Comparison of ENCODE assay signal across 6 cellular contexts in the genomic region with DNA sequence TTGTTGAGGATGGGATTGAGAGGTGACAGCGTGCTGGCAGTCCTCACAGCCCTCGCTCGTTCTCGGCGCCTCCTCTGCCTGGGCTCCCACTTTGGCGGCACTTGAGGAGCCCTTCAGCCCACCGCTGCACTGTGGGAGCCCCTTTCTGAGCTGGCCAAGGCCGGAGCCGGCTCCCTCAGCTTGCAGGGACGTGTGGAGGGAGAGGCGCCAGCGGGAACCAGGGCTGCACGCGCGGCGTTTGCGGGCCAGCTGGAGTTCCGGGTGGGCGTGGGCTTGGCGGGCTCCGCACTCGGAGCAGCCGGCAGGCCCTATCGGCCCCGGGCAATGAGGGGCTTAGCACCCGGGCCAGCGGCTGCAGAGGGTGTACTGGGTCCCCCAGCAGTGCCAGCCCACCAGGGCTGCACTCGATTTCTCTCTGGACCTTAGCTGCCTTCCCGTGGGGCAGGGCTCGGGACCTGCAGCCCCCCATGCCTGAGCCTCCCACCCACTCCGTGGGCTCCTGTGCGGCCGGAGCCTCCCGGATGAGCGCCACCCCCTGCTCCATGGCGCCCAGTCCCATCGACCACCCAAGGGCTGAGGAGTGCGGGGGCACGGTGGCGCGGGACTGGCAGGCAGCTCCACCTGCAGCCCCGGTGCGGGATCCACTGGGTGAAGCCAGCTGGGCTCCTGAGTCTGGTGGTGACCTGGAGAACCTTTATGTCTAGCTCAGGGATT.
DNase-seq lines count a peak whose midpoint lies in the region; ATAC-seq, FAIRE-seq and TF ChIP-seq lines count a peak whose summit lies in the region.
"Not testable (repeated sequence)": the region's sequence is repeated elsewhere in the genome, so short reads cannot be mapped to it uniquely, and the experiment has no call there.

No MANE protein-coding gene starts in this region.

- H3K4me2 ChIP-seq in GM23338; K562 (ENCODE audit: insufficient read depth, low read length): not testable (repeated sequence)

- H3K4me1 ChIP-seq in GM23338 (ENCODE audit: insufficient read depth); K562 (replicated peaks in 1 of 2; ENCODE audit: control insufficient read depth in 2 of 2, insufficient read depth in 2 of 2, low read length in 2 of 2); kidney (ENCODE audit: control insufficient read depth in 1 of 2, insufficient read depth in 1 of 2, low read depth in 1 of 2, low read length in 2 of 2); testis: not testable (repeated sequence)

- not testable (repeated sequence) for H3K9me2 ChIP-seq in GM23338 (ENCODE audit: insufficient read depth)

- H3K9me3 Mint-ChIP-seq in GM23338: peaks cover 11% of the 10 kb centered on the region
- H3K9me3 Mint-ChIP-seq in chondrocyte (ENCODE audit: low read depth): peaks cover 15% of the 10 kb centered on the region

- H3K36me3 ChIP-seq in GM23338 (ENCODE audit: insufficient read depth); K562 (ENCODE audit: control insufficient read depth, insufficient read depth, low read length); kidney (ENCODE audit: control insufficient read depth in 1 of 2, insufficient read depth in 2 of 2, low read length in 2 of 2); testis (ENCODE audit: low read depth, missing control alignments): not testable (repeated sequence)

- H3K27ac Mint-ChIP-seq in GM23338; chondrocyte (ENCODE audit: unreplicated experiment): not testable (repeated sequence)

- POLR2A ChIA-PET in K562 (lab: Yijun Ruan, JAX): not testable (repeated sequence)

- intact Hi-C loops in K562 (cut with micrococcal nuclease): loop anchor here (2.0 kb wide), 1 partner anchor 142 kb away; no protein-coding TSS in a partner anchor
- intact Hi-C loops in kidney (cut with DNase I); posterior vena cava (cut with DNase I); testis (cut with DNase I; ENCODE audit: low total_unique reads): not testable (repeated sequence)

- not testable (repeated sequence) for H3K9me3 ChIP-seq in K562 (replicated peaks; ENCODE audit: control insufficient read depth, insufficient read depth, low read depth, low read length); kidney (ENCODE audit: control insufficient read depth in 1 of 2, low read length in 2 of 2); testis

- H3K4me3 ChIP-seq in GM23338; K562; kidney (ENCODE audit: low read length in 2 of 2): not testable (repeated sequence)
- H3K4me3 ChIP-seq in testis: peak overlapping the region; percentile 31 to 36

- FAIRE-seq in K562 (lab: Jason Lieb, UNC); kidney (lab: Jason Lieb, UNC): not testable (repeated sequence)

- ATAC-seq in GM23338, K562: not testable (repeated sequence)

- not testable (repeated sequence) for H3K4me3 Mint-ChIP-seq in GM23338; chondrocyte (ENCODE audit: unreplicated experiment)

- in situ Hi-C loops in K562 (cut with MboI): loop anchor here (25.0 kb wide), 2 partner anchors 395 to 695 kb away; no protein-coding TSS in a partner anchor

- BruUV-seq in K562 (replicated peaks; lab: Mats Ljungman, UMichigan): not testable (repeated sequence)

- 53% methylated on average over 36 of the region's 43 CpGs for WGBS in K562 (ENCODE audit: insufficient coverage, low coverage, missing lambda C conversion rate)
- WGBS in testis, 2 donors: 52 to 86% methylated on average over 6 to 34 of the region's 43 CpGs

- H3K36me3 Mint-ChIP-seq in GM23338 (ENCODE audit: low read depth); chondrocyte (ENCODE audit: low read depth): not testable (repeated sequence)

- H3K4me1 Mint-ChIP-seq in GM23338; chondrocyte (ENCODE audit: low read depth): not testable (repeated sequence)

- not testable (repeated sequence) for TF ChIP-seq EP300 in K562 (IDR thresholded peaks at IDR 0.05; ENCODE audit: low read length)

- not testable (repeated sequence) for TF ChIP-seq POLR2A in K562 (conservative IDR thresholded peaks at IDR 0.05); testis (IDR thresholded peaks at IDR 0.05)

- not testable (repeated sequence) for H4K20me1 ChIP-seq in GM23338 (replicated peaks; ENCODE audit: insufficient read depth); K562 (replicated peaks; ENCODE audit: control insufficient read depth, insufficient read depth, low read length)

- H3F3A ChIP-seq in GM23338 (replicated peaks; ENCODE audit: low read depth): not testable (repeated sequence)

- TF ChIP-seq CTCF in GM23338 (conservative IDR thresholded peaks at IDR 0.05; ENCODE audit: low read depth in 2 of 2); K562 (IDR thresholded peaks at IDR 0.05 in 2 of 3, conservative IDR thresholded peaks at IDR 0.05 in 1 of 3; ENCODE audit: insufficient read depth in 2 of 3, low read depth in 1 of 3, low read length in 3 of 3); chondrocyte (IDR thresholded peaks at IDR 0.05); kidney (IDR thresholded peaks at IDR 0.05; ENCODE audit: borderline replicate concordance, extremely low read depth, insufficient read depth); testis (IDR thresholded peaks at IDR 0.05): not testable (repeated sequence)

- TF ChIP-seq RAD21 in K562 (CRISPR knock-in tag; conservative IDR thresholded peaks at IDR 0.05 in 1 of 2, IDR thresholded peaks at IDR 0.05 in 1 of 2): not testable (repeated sequence)

- peak overlapping the region; percentile 23; the same call in 1 of the 2 replicates for H2AFZ ChIP-seq in GM23338
- not testable (repeated sequence) for H2AFZ ChIP-seq in K562 (ENCODE audit: low read depth, low read length)

- H3K27ac ChIP-seq in GM23338 (ENCODE audit: low read depth); K562 (ENCODE audit: extremely low read depth, low read depth, low read length); kidney (ENCODE audit: low read depth in 2 of 2, low read length in 2 of 2); testis: not testable (repeated sequence)

- H3K27me3 Mint-ChIP-seq in GM23338 (ENCODE audit: insufficient read depth, low read depth, poor library complexity); chondrocyte (ENCODE audit: low read depth): not testable (repeated sequence)

- H3K9me1 ChIP-seq in K562 (ENCODE audit: control insufficient read depth, insufficient read depth, low read length): not testable (repeated sequence)

- not testable (repeated sequence) for H3K9ac ChIP-seq in K562 (ENCODE audit: insufficient read depth in 1 of 2, low read depth in 2 of 2, low read length in 2 of 2); kidney (ENCODE audit: low read length in 2 of 2)

- CTCF ChIA-PET in K562 (lab: Yijun Ruan, JAX; ENCODE audit: low intra/inter-chr PET ratio): not testable (repeated sequence)

- H3K79me2 ChIP-seq in GM23338 (replicated peaks; ENCODE audit: insufficient read depth); K562 (ENCODE audit: control insufficient read depth, insufficient read depth, low read length): not testable (repeated sequence)

- DNase-seq in GM23338 (ENCODE audit: low spot score); K562 (ENCODE audit: extremely low read depth in 1 of 4, low spot score in 3 of 4); testis: not testable (repeated sequence)
- DNase-seq in chondrocyte (ENCODE audit: low spot score) (peak; percentile 72), kidney (peak; percentile 52), posterior vena cava (ENCODE audit: low spot score) (peak; percentile 56)

- not testable (repeated sequence) for H3K27me3 ChIP-seq in GM23338 (ENCODE audit: insufficient read depth); K562 (ENCODE audit: control insufficient read depth in 2 of 2, insufficient read depth in 2 of 2, low read length in 2 of 2); testis

TF ChIP-seq in K562, 482 proteins besides CTCF, POLR2A, EP300 and RAD21:
- 0 out of 2 replicates have a peak, but pooled peaks have one; percentile 25 for TF ChIP-seq ZBTB33 (CRISPR knock-in tag; IDR thresholded peaks at IDR 0.05)
